In the genomic region with DNA sequence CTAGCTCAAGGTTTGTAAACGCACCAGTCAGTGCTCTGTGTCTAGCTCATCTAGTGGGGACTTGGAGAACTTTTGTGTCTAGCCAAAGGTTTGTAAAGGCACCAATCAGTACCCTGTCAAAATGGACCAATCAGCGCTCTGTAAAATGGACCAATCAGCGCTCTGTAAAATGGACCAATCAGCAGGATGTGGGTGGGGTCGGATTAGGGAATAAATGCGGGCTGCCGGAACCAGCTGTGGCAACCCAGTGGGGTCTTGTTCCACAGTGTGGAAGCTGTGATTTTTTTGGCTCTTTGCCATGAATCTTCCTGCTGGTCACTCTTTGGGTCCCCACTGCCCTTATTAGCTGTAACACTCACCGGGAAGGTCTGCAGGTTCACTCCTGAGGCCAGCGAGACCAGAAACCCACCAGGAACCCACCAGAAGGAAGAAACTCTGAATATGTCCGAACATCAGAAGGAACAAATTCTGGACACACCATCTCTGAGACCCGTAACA, we compare ENCODE assay signal across 8 cellular contexts.
DNase-seq lines count a peak whose midpoint lies in the region; ATAC-seq, FAIRE-seq and TF ChIP-seq lines count a peak whose summit lies in the region.
"Not testable (repeated sequence)": the region's sequence is repeated elsewhere in the genome, so short reads cannot be mapped to it uniquely, and the experiment has no call there.

No MANE protein-coding gene starts in this region.

- H3K9me2 ChIP-seq in HCT116 (ENCODE audit: insufficient read depth); PC-9 (ENCODE audit: insufficient read depth): not testable (repeated sequence)

- FAIRE-seq in K562 (lab: Jason Lieb, UNC) = not testable (repeated sequence)

- not testable (repeated sequence) for H3K36me3 ChIP-seq in HCT116 (ENCODE audit: control insufficient read depth in 1 of 2, insufficient read depth in 2 of 2, low read length in 2 of 2); PC-9 (ENCODE audit: low read depth); RWPE2 (ENCODE audit: low read depth); K562 (ENCODE audit: control insufficient read depth, insufficient read depth, low read length); mammary epithelial cell (ENCODE audit: insufficient read depth, low read length); mesenchymal stem cell (ENCODE audit: control insufficient read depth in 1 of 2, insufficient read depth in 2 of 2, low read depth in 1 of 2, low read length in 2 of 2); testis (ENCODE audit: low read depth, missing control alignments)

- in situ Hi-C loops in K562 (cut with MboI) = not testable (repeated sequence)
- in situ Hi-C loops in mammary epithelial cell (cut with MboI; ENCODE audit: low sequenced_read_pairs in 2 of 2) = loop anchor here in 1 of 2 donors (5.0 kb wide), 1 partner anchor 106 kb away; no protein-coding TSS in a partner anchor

- H2BK5ac ChIP-seq in mesenchymal stem cell (ENCODE audit: low read depth, low read length, poor library complexity, severe bottlenecking) = peak overlapping the region; percentile 1

- CTCF ChIA-PET in HCT116 (lab: Charles Lee) = interaction anchor here (0.9 to 2.0 kb wide), 2 partner anchors 23 to 113 kb away, joined by 3 to 7 read pairs; no protein-coding TSS in a partner anchor
- CTCF ChIA-PET in PC-9 (lab: Charles Lee); K562 (lab: Yijun Ruan, JAX; ENCODE audit: low intra/inter-chr PET ratio); mammary epithelial cell (lab: Charles Lee; ENCODE audit: low non-redundant PET): not testable (repeated sequence)

- H3K9me3 ChIP-seq in HCT116 (ENCODE audit: control insufficient read depth in 1 of 2, insufficient read depth in 1 of 2, low read depth in 1 of 2, low read length in 2 of 2); PC-9 (ENCODE audit: insufficient read depth, low read depth); RWPE2 (ENCODE audit: severe bottlenecking); K562 (replicated peaks; ENCODE audit: control insufficient read depth, insufficient read depth, low read depth, low read length); mammary epithelial cell (replicated peaks; ENCODE audit: insufficient read depth, low read length); mesenchymal stem cell (ENCODE audit: control insufficient read depth, low read length); testis: not testable (repeated sequence)

- H4K8ac ChIP-seq in mesenchymal stem cell (ENCODE audit: low read length) = not testable (repeated sequence)

- peak overlapping the region; percentile 36 for H4K91ac ChIP-seq in mesenchymal stem cell (ENCODE audit: low read length)

- not testable (repeated sequence) for ATAC-seq in HCT116; RWPE2 (ENCODE audit: low read depth); K562; foreskin keratinocyte

- peaks cover 76% of the 10 kb centered on the region for H3F3A ChIP-seq in PC-9 (ENCODE audit: insufficient read depth, low read depth)

- H2BK12ac ChIP-seq in mesenchymal stem cell (ENCODE audit: low read length in 2 of 2) = not testable (repeated sequence)

- H3K79me2 ChIP-seq in HCT116 (ENCODE audit: insufficient read depth, low read length); PC-9 (ENCODE audit: low read depth); K562 (ENCODE audit: control insufficient read depth, insufficient read depth, low read length); mammary epithelial cell (ENCODE audit: insufficient read depth, low read length): not testable (repeated sequence)

- not testable (repeated sequence) for H3K9me1 ChIP-seq in K562 (ENCODE audit: control insufficient read depth, insufficient read depth, low read length)

- not testable (repeated sequence) for H2BK120ac ChIP-seq in mesenchymal stem cell (ENCODE audit: low read depth, low read length)

- not testable (repeated sequence) for H3K9ac ChIP-seq in HCT116 (ENCODE audit: low read length); K562 (ENCODE audit: insufficient read depth in 1 of 2, low read depth in 2 of 2, low read length in 2 of 2); mammary epithelial cell (ENCODE audit: insufficient read depth, low read length); mesenchymal stem cell (ENCODE audit: low read length)

- not testable (repeated sequence) for H3K18ac ChIP-seq in mesenchymal stem cell (ENCODE audit: low read depth in 1 of 2, low read length in 2 of 2)

- not testable (repeated sequence) for TF ChIP-seq CTCF in HCT116 (IDR thresholded peaks at IDR 0.05 in 2 of 3, conservative IDR thresholded peaks at IDR 0.05 in 1 of 3; ENCODE audit: borderline replicate concordance in 1 of 3, insufficient read depth in 1 of 3, low read depth in 2 of 3, low read length in 2 of 3); PC-9 (conservative IDR thresholded peaks at IDR 0.05); RWPE2 (IDR thresholded peaks at IDR 0.05; ENCODE audit: poor library complexity, severe bottlenecking); K562 (IDR thresholded peaks at IDR 0.05 in 2 of 3, conservative IDR thresholded peaks at IDR 0.05 in 1 of 3; ENCODE audit: insufficient read depth in 2 of 3, low read depth in 1 of 3, low read length in 3 of 3); mammary epithelial cell (conservative IDR thresholded peaks at IDR 0.05 in 1 of 2, IDR thresholded peaks at IDR 0.05 in 1 of 2; ENCODE audit: extremely low read depth in 1 of 2, insufficient read depth in 1 of 2, low read depth in 1 of 2, low read length in 2 of 2); foreskin keratinocyte (conservative IDR thresholded peaks at IDR 0.05); testis (IDR thresholded peaks at IDR 0.05)

- H3K4ac ChIP-seq in mesenchymal stem cell (ENCODE audit: low read depth in 1 of 2, low read length in 2 of 2) = not testable (repeated sequence)

- WGBS in K562 (ENCODE audit: insufficient coverage, low coverage, missing lambda C conversion rate) = 13% methylated on average over 6 of the region's 10 CpGs
- 97% methylated on average over 7 of the region's 10 CpGs for WGBS in mammary epithelial cell (ENCODE audit: low coverage, missing lambda C conversion rate)
- WGBS in mesenchymal stem cell = 96% methylated on average over 10 of the region's 10 CpGs
- 69 to 80% methylated on average over 10 of the region's 10 CpGs for WGBS in testis, 2 donors

- H3K27me3 ChIP-seq in HCT116 (ENCODE audit: insufficient read depth, low read length); PC-9 (ENCODE audit: insufficient read depth, low read depth); RWPE2 (ENCODE audit: insufficient read depth, poor library complexity, severe bottlenecking); K562 (ENCODE audit: control insufficient read depth in 2 of 2, insufficient read depth in 2 of 2, low read length in 2 of 2); mammary epithelial cell (ENCODE audit: insufficient read depth, low read length); foreskin keratinocyte; mesenchymal stem cell (ENCODE audit: control insufficient read depth in 1 of 2, insufficient read depth in 1 of 2, low read length in 2 of 2); testis: not testable (repeated sequence)

- RAD21 ChIA-PET in HCT116 (lab: Charles Lee; ENCODE audit: low non-redundant PET in 1 of 2, low total read pairs in 2 of 2, uncharacterized antibody in 2 of 2, unreplicated experiment in 2 of 2) = not testable (repeated sequence)

- not testable (repeated sequence) for H3K14ac ChIP-seq in mesenchymal stem cell (ENCODE audit: low read length in 2 of 2)

- BruUV-seq in HCT116 (replicated peaks; lab: Mats Ljungman, UMichigan); PC-9 (replicated peaks; lab: Mats Ljungman, UMichigan); K562 (replicated peaks; lab: Mats Ljungman, UMichigan); mammary epithelial cell (replicated peaks; lab: Mats Ljungman, UMichigan): not testable (repeated sequence)

- POLR2A ChIA-PET in HCT116 (lab: Charles Lee); PC-9 (lab: Charles Lee; ENCODE audit: unreplicated experiment); K562 (lab: Yijun Ruan, JAX): not testable (repeated sequence)

- H3K27ac ChIP-seq in HCT116 (ENCODE audit: low read depth, low read length); K562 (ENCODE audit: extremely low read depth, low read depth, low read length); testis: not testable (repeated sequence)
- H3K27ac ChIP-seq in PC-9 (peak overlapping the region; percentile 91), RWPE2 (ENCODE audit: poor library complexity, severe bottlenecking) (peak overlapping the region; percentile 100), mammary epithelial cell (ENCODE audit: insufficient read depth, low read depth, low read length) (peak overlapping the region; percentile 98), foreskin keratinocyte (peak overlapping the region; percentile 94), mesenchymal stem cell (ENCODE audit: low read length, poor library complexity, severe bottlenecking) (peak overlapping the region; percentile 33)

- not testable (repeated sequence) for DNase-seq in HCT116 (ENCODE audit: low read depth, low spot score); PC-9; RWPE2 (ENCODE audit: low spot score); K562 (ENCODE audit: extremely low read depth in 1 of 4, low spot score in 3 of 4); mammary epithelial cell; foreskin keratinocyte; mesenchymal stem cell
- DNase-seq in testis = peak; percentile 74

- dilution Hi-C loops in mammary epithelial cell (cut with HindIII; ENCODE audit: low sequenced_read_pairs) = loop anchor here (5.0 kb wide), 2 partner anchors 106 to 254 kb away; no protein-coding TSS in a partner anchor

- not testable (repeated sequence) for H2BK15ac ChIP-seq in mesenchymal stem cell (ENCODE audit: low read depth, poor library complexity, severe bottlenecking)

- H3K4me2 ChIP-seq in HCT116 (ENCODE audit: low read length); PC-9; K562 (ENCODE audit: insufficient read depth, low read length); mammary epithelial cell (ENCODE audit: insufficient read depth, low read depth, low read length); mesenchymal stem cell (ENCODE audit: low read length, poor library complexity, severe bottlenecking): not testable (repeated sequence)

- TF ChIP-seq POLR2A in HCT116 (IDR thresholded peaks at IDR 0.05; ENCODE audit: borderline replicate concordance, extremely low read depth, insufficient read depth, insufficient read length); K562 (conservative IDR thresholded peaks at IDR 0.05); testis (IDR thresholded peaks at IDR 0.05): not testable (repeated sequence)

- intact Hi-C loops in HCT116 (cut with micrococcal nuclease); K562 (cut with micrococcal nuclease); testis (cut with DNase I; ENCODE audit: low total_unique reads): not testable (repeated sequence)
- intact Hi-C loops in PC-9 (cut with micrococcal nuclease; ENCODE audit: unreplicated experiment) (loop anchor here (10.0 kb wide), 3 partner anchors 383 to 577 kb away; a partner anchor contains a TSS), mammary epithelial cell (cut with micrococcal nuclease) (loop anchor here (2.0 kb wide), 1 partner anchor 175 kb away; no protein-coding TSS in a partner anchor)

- peaks cover 20 to 80% of the 10 kb centered on the region in 2 experiments for H3K4me1 ChIP-seq in HCT116 (ENCODE audit: control insufficient read depth in 1 of 2, insufficient read depth in 2 of 2, low read length in 2 of 2)
- H3K4me1 ChIP-seq in PC-9 (replicated peaks; ENCODE audit: insufficient read depth) = peaks cover 91% of the 10 kb centered on the region
- H3K4me1 ChIP-seq in RWPE2 (ENCODE audit: insufficient read depth, poor library complexity, severe bottlenecking) = peaks cover 72% of the 10 kb centered on the region
- not testable (repeated sequence) for H3K4me1 ChIP-seq in K562 (replicated peaks in 1 of 2; ENCODE audit: control insufficient read depth in 2 of 2, insufficient read depth in 2 of 2, low read length in 2 of 2); testis
- peaks cover 69% of the 10 kb centered on the region for H3K4me1 ChIP-seq in mammary epithelial cell (ENCODE audit: insufficient read depth, low read length)
- H3K4me1 ChIP-seq in foreskin keratinocyte = peaks cover 58% of the 10 kb centered on the region
- H3K4me1 ChIP-seq in mesenchymal stem cell (ENCODE audit: control insufficient read depth, insufficient read depth, low read depth, low read length) = peaks cover 26% of the 10 kb centered on the region

- not testable (repeated sequence) for H3K23ac ChIP-seq in mesenchymal stem cell (ENCODE audit: low read length in 2 of 2)

- not testable (repeated sequence) for H4K20me1 ChIP-seq in HCT116 (ENCODE audit: insufficient read depth); PC-9 (ENCODE audit: insufficient read depth); K562 (replicated peaks; ENCODE audit: control insufficient read depth, insufficient read depth, low read length); mammary epithelial cell (ENCODE audit: insufficient read depth, low read length)

- not testable (repeated sequence) for TF ChIP-seq EP300 in K562 (IDR thresholded peaks at IDR 0.05; ENCODE audit: low read length)

- H3K79me1 ChIP-seq in mesenchymal stem cell (replicated peaks; ENCODE audit: low read length, poor library complexity, severe bottlenecking) = peaks cover 18% of the 10 kb centered on the region

- peak overlapping the region; percentile 96 for H2AFZ ChIP-seq in HCT116 (ENCODE audit: low read depth, low read length, poor library complexity, severe bottlenecking)
- H2AFZ ChIP-seq in PC-9; K562 (ENCODE audit: low read depth, low read length); mammary epithelial cell (ENCODE audit: low read depth, low read length); mesenchymal stem cell (ENCODE audit: low read depth, low read length): not testable (repeated sequence)

- TF ChIP-seq RAD21 in HCT116 (IDR thresholded peaks at IDR 0.05; ENCODE audit: low read depth); K562 (CRISPR knock-in tag; conservative IDR thresholded peaks at IDR 0.05 in 1 of 2, IDR thresholded peaks at IDR 0.05 in 1 of 2): not testable (repeated sequence)

- H2AK5ac ChIP-seq in mesenchymal stem cell (ENCODE audit: low read length, severe bottlenecking) = peak overlapping the region; percentile 100

- H3K4me3 ChIP-seq in HCT116 (replicated peaks in 1 of 2; ENCODE audit: low read depth in 1 of 2, low read length in 2 of 2); PC-9; RWPE2 (ENCODE audit: severe bottlenecking); K562; mammary epithelial cell (replicated peaks in 1 of 3; ENCODE audit: insufficient read depth in 1 of 3, low read depth in 2 of 3, low read length in 3 of 3); mesenchymal stem cell (ENCODE audit: insufficient read depth in 1 of 2, low read depth in 1 of 2, low read length in 2 of 2): not testable (repeated sequence)
- peak overlapping the region; percentile 22 to 48 for H3K4me3 ChIP-seq in testis
